Comparison of ENCODE assay signal across 21 cellular contexts in genomic region chr5:63131618-63132285, GRCh38.
A peak's percentile ranks its signal among the peaks of the same experiment; 100 is the strongest.
DNase-seq lines count a peak whose midpoint lies in the region; ATAC-seq and TF ChIP-seq lines count a peak whose summit lies in the region.
"Had no signal": no experiment of that assay in that cellular context is flagged by ENCODE, and none has a peak within 500 bp of the region (broad histone marks: within the 10 kb centered on the region; RNA-seq: fewer than 3 reads in every experiment).

No MANE protein-coding gene starts in this region.

- no peak overlapping the region for H3T11ph ChIP-seq in H9 (ENCODE audit: low read length)

- H4K20me1 ChIP-seq in H9 (ENCODE audit: control insufficient read depth, insufficient read depth, insufficient read length) = no peaks in the 10 kb centered on the region

- H3K79me1 ChIP-seq in mesenchymal stem cell (replicated peaks; ENCODE audit: low read length, poor library complexity, severe bottlenecking) (no peaks in the 10 kb centered on the region), H9 (ENCODE audit: insufficient read depth, low read depth, low read length, poor library complexity, severe bottlenecking) (no peaks in the 10 kb centered on the region)

- no peak for ATAC-seq in esophagus mucosa
- ATAC-seq: lower lobe of right lung; stimulated activated effector memory CD8-positive, alpha-beta T cell treated with anti-CD3 and anti-CD28 coated beads, Interleukin-12 subunit alpha, Interleukin-12 subunit beta, amount 100 ng/mL, for 72 hours had no signal

- TF ChIP-seq POLR2A in NB4 (IDR thresholded peaks at IDR 0.05; ENCODE audit: extremely low read depth, insufficient read length) = no peak

- TF ChIP-seq CTCF in NB4 (IDR thresholded peaks at IDR 0.05; ENCODE audit: low read depth, low read length) (no peak), H9 (conservative IDR thresholded peaks at IDR 0.05) (no peak)

- H3K27ac ChIP-seq in mesenchymal stem cell (ENCODE audit: low read length, poor library complexity, severe bottlenecking) = no peak overlapping the region
- H3K27ac ChIP-seq in H9 (ENCODE audit: insufficient read length, low read depth, low read length) = no peak overlapping the region
- H3K27ac ChIP-seq: lower lobe of right lung, right atrium auricular region, uterus had no signal

- H3K4me2 ChIP-seq in mesenchymal stem cell (ENCODE audit: low read length, poor library complexity, severe bottlenecking) = no peak overlapping the region
- H3K4me2 ChIP-seq in H9 (ENCODE audit: insufficient read depth, insufficient read length, low read length) = no peak overlapping the region

- H4K8ac ChIP-seq in mesenchymal stem cell (ENCODE audit: low read length) (no peak overlapping the region), H9 (replicated peaks; ENCODE audit: insufficient read length, low read depth, low read length) (no peak overlapping the region)

- H3K79me2 ChIP-seq in H9 (ENCODE audit: insufficient read depth, low read length) = no peaks in the 10 kb centered on the region

- H3K9me3 Mint-ChIP-seq in activated naive CD4-positive, alpha-beta T cell treated with anti-CD3 and anti-CD28 coated beads, Interleukin-2, amount 10 ng/mL, durations not matched to agents 7 days and 5 days = no peaks in the 10 kb centered on the region
- no peaks in the 10 kb centered on the region for H3K9me3 Mint-ChIP-seq in H9
- H3K9me3 Mint-ChIP-seq: activated CD4-positive, alpha-beta T cell treated with anti-CD3 and anti-CD28 coated beads, Interleukin-2, amount 10 ng/mL, durations not matched to agents 7 days and 5 days; CD14-positive monocyte; endodermal cell; nephron had no signal

- H3K36me3 Mint-ChIP-seq in activated naive CD4-positive, alpha-beta T cell treated with anti-CD3 and anti-CD28 coated beads, Interleukin-2, amount 10 ng/mL, durations not matched to agents 7 days and 5 days = no peaks in the 10 kb centered on the region
- no peaks in the 10 kb centered on the region for H3K36me3 Mint-ChIP-seq in H9 (ENCODE audit: insufficient read depth in 1 of 3, low read depth in 3 of 3)
- H3K36me3 Mint-ChIP-seq: CD14-positive monocyte; stimulated activated effector memory CD8-positive, alpha-beta T cell treated with anti-CD3 and anti-CD28 coated beads, Interleukin-12 subunit alpha, Interleukin-12 subunit beta, amount 100 ng/mL, for 72 hours had no signal

- H2BK20ac ChIP-seq in H9 (ENCODE audit: low read depth, low read length, poor library complexity, severe bottlenecking) = no peak overlapping the region

- H2BK5ac ChIP-seq in mesenchymal stem cell (ENCODE audit: low read depth, low read length, poor library complexity, severe bottlenecking) (no peak overlapping the region), H9 (ENCODE audit: insufficient read length, low read length) (no peak overlapping the region)

- no peaks in the 10 kb centered on the region for H3K9me3 ChIP-seq in mesenchymal stem cell (ENCODE audit: control insufficient read depth, low read length)
- no peaks in the 10 kb centered on the region for H3K9me3 ChIP-seq in H9 (ENCODE audit: control insufficient read depth, low read depth, low read length)
- H3K9me3 ChIP-seq: lower lobe of right lung, right atrium auricular region, uterus had no signal

- CTCF ChIA-PET in activated naive CD4-positive, alpha-beta T cell treated with anti-CD3 and anti-CD28 coated beads, Interleukin-2, amount 10 ng/mL, durations not matched to agents 7 days and 5 days (lab: Charles Lee) = no interaction called here

- no peaks in the 10 kb centered on the region for H3K27me3 Mint-ChIP-seq in activated naive CD4-positive, alpha-beta T cell treated with anti-CD3 and anti-CD28 coated beads, Interleukin-2, amount 10 ng/mL, durations not matched to agents 7 days and 5 days
- H3K27me3 Mint-ChIP-seq in H9 (ENCODE audit: low read depth) = no peaks in the 10 kb centered on the region
- H3K27me3 Mint-ChIP-seq: activated CD4-positive, alpha-beta T cell treated with anti-CD3 and anti-CD28 coated beads, Interleukin-2, amount 10 ng/mL, durations not matched to agents 7 days and 5 days had no signal

- H2AK5ac ChIP-seq in mesenchymal stem cell (ENCODE audit: low read length, severe bottlenecking) (no peak overlapping the region), H9 (ENCODE audit: insufficient read length, low read length) (no peak overlapping the region)

- H3K18ac ChIP-seq in mesenchymal stem cell (ENCODE audit: low read depth in 1 of 2, low read length in 2 of 2) (no peak overlapping the region), H9 (ENCODE audit: insufficient read length, low read depth, low read length) (no peak overlapping the region)

- no peak overlapping the region for H2BK15ac ChIP-seq in mesenchymal stem cell (ENCODE audit: low read depth, poor library complexity, severe bottlenecking)
- no peak overlapping the region for H2BK15ac ChIP-seq in H9 (ENCODE audit: low read depth, low read length)

- H2BK12ac ChIP-seq in mesenchymal stem cell (ENCODE audit: low read length in 2 of 2) = no peak overlapping the region
- no peak overlapping the region for H2BK12ac ChIP-seq in H9 (ENCODE audit: insufficient read length, low read depth, low read length)

- no peak overlapping the region for H3K56ac ChIP-seq in H9 (ENCODE audit: insufficient read length, low read depth, low read length)

- H3K23ac ChIP-seq in mesenchymal stem cell (ENCODE audit: low read length in 2 of 2) = no peak overlapping the region
- no peak overlapping the region for H3K23ac ChIP-seq in H9 (ENCODE audit: insufficient read length, low read depth, low read length)

- no peak overlapping the region for H2AFZ ChIP-seq in mesenchymal stem cell (ENCODE audit: low read depth, low read length)
- no peak overlapping the region for H2AFZ ChIP-seq in H9 (ENCODE audit: low read length)

- no peak overlapping the region for H3K4ac ChIP-seq in mesenchymal stem cell (ENCODE audit: low read depth in 1 of 2, low read length in 2 of 2)
- no peak overlapping the region for H3K4ac ChIP-seq in H9 (ENCODE audit: low read depth, low read length)

- H3K4me3 ChIP-seq in NB4 (ENCODE audit: low read depth, low read length) (no peak overlapping the region), mesenchymal stem cell (ENCODE audit: insufficient read depth in 1 of 2, low read depth in 1 of 2, low read length in 2 of 2) (no peak overlapping the region)
- H3K4me3 ChIP-seq: lower lobe of right lung, right atrium auricular region, uterus had no signal

- H3K4me3 Mint-ChIP-seq in activated naive CD4-positive, alpha-beta T cell treated with anti-CD3 and anti-CD28 coated beads, Interleukin-2, amount 10 ng/mL, durations not matched to agents 7 days and 5 days = no peak overlapping the region
- H3K4me3 Mint-ChIP-seq in H9 = no peak overlapping the region
- H3K4me3 Mint-ChIP-seq: activated CD4-positive, alpha-beta T cell treated with anti-CD3 and anti-CD28 coated beads, Interleukin-2, amount 10 ng/mL, durations not matched to agents 7 days and 5 days; CD14-positive monocyte; endodermal cell; nephron; stimulated activated effector memory CD8-positive, alpha-beta T cell treated with anti-CD3 and anti-CD28 coated beads, Interleukin-12 subunit alpha, Interleukin-12 subunit beta, amount 100 ng/mL, for 72 hours had no signal

- no peak overlapping the region for H4K91ac ChIP-seq in mesenchymal stem cell (ENCODE audit: low read length)
- no peak overlapping the region for H4K91ac ChIP-seq in H9 (ENCODE audit: insufficient read length, low read depth, low read length)

- DNase-seq in EL = peak; percentile 55
- peak; percentile 23 for DNase-seq in NB4 (ENCODE audit: low read depth)
- peak; percentile 17 for DNase-seq in dermis blood vessel endothelial cell
- peak; percentile 36 for DNase-seq in mesenchymal stem cell
- DNase-seq in DMS79 (lab: John Stamatoyannopoulos, UW) = no peak
- DNase-seq in activated naive CD4-positive, alpha-beta T cell treated with anti-CD3 and anti-CD28 coated beads, Interleukin-2, amount 10 ng/mL, durations not matched to agents 7 days and 5 days = no peak
- no peak for DNase-seq in H9
- DNase-seq: activated CD4-positive, alpha-beta T cell treated with anti-CD3 and anti-CD28 coated beads, Interleukin-2, amount 10 ng/mL, durations not matched to agents 7 days and 5 days; endodermal cell; hypothalamus; KBM-7; lower lobe of right lung; NCI-H524 treated with DMSO at 0.1 percent for 48 hours; stimulated activated CD4-positive, alpha-beta T cell treated with anti-CD3 and anti-CD28 coated beads, Interleukin-4, amount 100 ng/mL, for 4 hours; T-helper 2 cell; uterus had no signal

- no peaks in the 10 kb centered on the region for H3K4me1 Mint-ChIP-seq in activated naive CD4-positive, alpha-beta T cell treated with anti-CD3 and anti-CD28 coated beads, Interleukin-2, amount 10 ng/mL, durations not matched to agents 7 days and 5 days
- peaks cover 0 to 10% of the 10 kb centered on the region in 2 experiments; a peak in 2 of 4 replicates for H3K4me1 Mint-ChIP-seq in H9
- H3K4me1 Mint-ChIP-seq: activated CD4-positive, alpha-beta T cell treated with anti-CD3 and anti-CD28 coated beads, Interleukin-2, amount 10 ng/mL, durations not matched to agents 7 days and 5 days; CD14-positive monocyte; nephron; stimulated activated effector memory CD8-positive, alpha-beta T cell treated with anti-CD3 and anti-CD28 coated beads, Interleukin-12 subunit alpha, Interleukin-12 subunit beta, amount 100 ng/mL, for 72 hours had no signal

- no peak overlapping the region for H4K5ac ChIP-seq in H9 (ENCODE audit: insufficient read length, low read depth, low read length)

- no peaks in the 10 kb centered on the region for H3K36me3 ChIP-seq in mesenchymal stem cell (ENCODE audit: control insufficient read depth in 1 of 2, insufficient read depth in 2 of 2, low read depth in 1 of 2, low read length in 2 of 2)
- H3K36me3 ChIP-seq: lower lobe of right lung, right atrium auricular region, uterus had no signal

- H3K9ac ChIP-seq in mesenchymal stem cell (ENCODE audit: low read length) = no peak overlapping the region
- H3K9ac ChIP-seq in H9 (ENCODE audit: extremely low read depth, insufficient read length, low read length) = no peak overlapping the region

- H3K27me3 ChIP-seq in mesenchymal stem cell (ENCODE audit: control insufficient read depth in 1 of 2, insufficient read depth in 1 of 2, low read length in 2 of 2) (no peaks in the 10 kb centered on the region), H9 (ENCODE audit: insufficient read depth, low read length) (no peaks in the 10 kb centered on the region)
- H3K27me3 ChIP-seq: right atrium auricular region, uterus had no signal

- H3K27ac Mint-ChIP-seq in activated naive CD4-positive, alpha-beta T cell treated with anti-CD3 and anti-CD28 coated beads, Interleukin-2, amount 10 ng/mL, durations not matched to agents 7 days and 5 days = no peak overlapping the region
- no peak overlapping the region for H3K27ac Mint-ChIP-seq in H9
- H3K27ac Mint-ChIP-seq: activated CD4-positive, alpha-beta T cell treated with anti-CD3 and anti-CD28 coated beads, Interleukin-2, amount 10 ng/mL, durations not matched to agents 7 days and 5 days; CD14-positive monocyte; endodermal cell; nephron; stimulated activated effector memory CD8-positive, alpha-beta T cell treated with anti-CD3 and anti-CD28 coated beads, Interleukin-12 subunit alpha, Interleukin-12 subunit beta, amount 100 ng/mL, for 72 hours had no signal

- 100% methylated on average over 2 of the region's 3 CpGs for WGBS in mesenchymal stem cell
- WGBS in H9 (ENCODE audit: extremely low coverage, insufficient read length, low lambda C conversion rate) = no CpG with 5 or more reads among the region's 3 CpGs

- H3K4me1 ChIP-seq in mesenchymal stem cell (ENCODE audit: control insufficient read depth, insufficient read depth, low read depth, low read length) (no peaks in the 10 kb centered on the region), H9 (ENCODE audit: insufficient read depth, low read length) (no peaks in the 10 kb centered on the region; the same call in 1 of the 2 replicates)
- H3K4me1 ChIP-seq: right atrium auricular region, uterus had no signal

- no peaks in the 10 kb centered on the region for H3K23me2 ChIP-seq in H9 (ENCODE audit: insufficient read length, low read depth, low read length, poor library complexity, severe bottlenecking)

- H2BK120ac ChIP-seq in mesenchymal stem cell (ENCODE audit: low read depth, low read length) (no peak overlapping the region), H9 (ENCODE audit: low read depth, low read length, poor library complexity, severe bottlenecking) (no peak overlapping the region)

- H3K14ac ChIP-seq in mesenchymal stem cell (ENCODE audit: low read length in 2 of 2) (no peak overlapping the region), H9 (ENCODE audit: insufficient read depth, low read length) (no peak overlapping the region)

Comparison
In these comparisons a context has a peak if more than half of its experiments do, and no peak if none do; other contexts are left out.
1. DNase-seq: peak in EL (single experiment), NB4 (single experiment), dermis blood vessel endothelial cell (single experiment) and mesenchymal stem cell (single experiment); none in DMS79 (single experiment), activated naive CD4-positive, alpha-beta T cell treated with anti-CD3 and anti-CD28 coated beads, Interleukin-2, amount 10 ng/mL, durations not matched to agents 7 days and 5 days (single experiment) and H9 (single experiment).